In genomic region chr4:107255114-107255513, GRCh38 we compare ENCODE assay signal across 1 cellular context.
TF ChIP-seq lines count a peak whose summit lies in the region.

No MANE protein-coding gene starts in this region.

TF ChIP-seq in IMR-90, 13 proteins besides CTCF, POLR2A, EP300 and RAD21:
- TF ChIP-seq USF2 (IDR thresholded peaks at IDR 0.05; ENCODE audit: low read depth, low read length) (no peak), RFX5 (IDR thresholded peaks at IDR 0.05; ENCODE audit: low read depth, low read length) (no peak)
